Comparison of ENCODE assay signal across 9 cellular contexts in genomic region chr12:15931590-15932053, GRCh38. TPM values are rescaled to one million over a fixed set of nuclear protein-coding genes. Genes with fewer than 3 reads are reported as not detected.
A peak's percentile ranks its signal among the peaks of the same experiment; 100 is the strongest.
DNase-seq lines count a peak whose midpoint lies in the region; ATAC-seq and TF ChIP-seq lines count a peak whose summit lies in the region.
"Had no signal": no experiment of that assay in that cellular context is flagged by ENCODE, and none has a peak within 500 bp of the region (broad histone marks: within the 10 kb centered on the region; RNA-seq: fewer than 3 reads in every experiment).

No MANE protein-coding gene starts in this region.

- 83% methylated on average over 3 of the region's 3 CpGs for WGBS in suprapubic skin

- TF ChIP-seq CTCF in fibroblast of mammary gland (conservative IDR thresholded peaks at IDR 0.05; ENCODE audit: control insufficient read depth, insufficient read depth, low read depth, low read length) (peak; percentile 14), dorsolateral prefrontal cortex (IDR thresholded peaks at IDR 0.05 in 54 of 56, conservative IDR thresholded peaks at IDR 0.05 in 2 of 56; ENCODE audit: low read depth in 1 of 56, partially characterized antibody in 56 of 56) (no peak), suprapubic skin (IDR thresholded peaks at IDR 0.05) (no peak)

- ATAC-seq in GM21576 (IDR thresholded peaks at IDR 0.05; ENCODE audit: unreplicated experiment), result peak; percentile 59

- H3K27me3 ChIP-seq in dorsolateral prefrontal cortex, result no peaks in the 10 kb centered on the region
- H3K27me3 ChIP-seq in suprapubic skin, result no peaks in the 10 kb centered on the region

- no peak for TF ChIP-seq EP300 in suprapubic skin (IDR thresholded peaks at IDR 0.05)

- H3K4me3 ChIP-seq in fibroblast of mammary gland (ENCODE audit: control insufficient read depth, low read depth, low read length) (no peak overlapping the region), dorsolateral prefrontal cortex (no peak overlapping the region), suprapubic skin (no peak overlapping the region)

- DNase-seq in Daoy (ENCODE audit: low read depth) (peak; percentile 10), HuH-7 (ENCODE audit: low spot score) (peak; percentile 55), fibroblast of mammary gland (ENCODE audit: low read depth) (peak; percentile 44), dorsolateral prefrontal cortex (no peak), occipital lobe (lab: John Stamatoyannopoulos, UW) (no peak), suprapubic skin (ENCODE audit: low spot score in 2 of 2) (no peak), SKM-1 treated with dmso at 0.1 percent for 144 hours (lab: John Stamatoyannopoulos, UW; ENCODE audit: unreplicated experiment) (no peak)
- DNase-seq: MV-4-11 had no signal

- H3K27ac ChIP-seq in dorsolateral prefrontal cortex (no peak overlapping the region), suprapubic skin (no peak overlapping the region)

- no peaks in the 10 kb centered on the region for H3K36me3 ChIP-seq in suprapubic skin

- peaks cover 3% of the 10 kb centered on the region for H3K4me1 ChIP-seq in suprapubic skin

- no peak for TF ChIP-seq POLR2A in suprapubic skin (IDR thresholded peaks at IDR 0.05)

- intact Hi-C loops in dorsolateral prefrontal cortex (cut with DNase I), result no loop called here

- no peaks in the 10 kb centered on the region for H3K9me3 ChIP-seq in suprapubic skin

RNA-seq across cellular contexts. Expression of gene DERA, which starts 20.5 kb away (rescaled TPM):
- total RNA-seq in Daoy (2014; rRNA removed; shearing (Covaris generic)), result 50.6 and 54.6 TPM in 2 replicates
- total RNA-seq in dorsolateral prefrontal cortex (10 to 100 TPM in 115 of 120 experiments, 1 to 10 TPM in 5; 6.5 to 27.5 (median 15.1) TPM), occipital lobe (7.2 TPM), suprapubic skin (10 to 100 TPM; 32.2 to 39.4 (median 34.2) TPM)

RNA-seq across cellular contexts. Expression of gene STRAP, which starts 49.4 kb away (rescaled TPM):
- total RNA-seq in Daoy (2014; rRNA removed; shearing (Covaris generic)), result 116 and 119 TPM in 2 replicates
- total RNA-seq in dorsolateral prefrontal cortex (100 to 1,000 TPM in 68 of 120 experiments, 10 to 100 TPM in 52; 64.8 to 146 (median 102) TPM), occipital lobe (66.8 TPM), suprapubic skin (10 to 100 TPM; 24.5 to 45.4 (median 37.7) TPM)

Comparison
In these comparisons a context has a peak if more than half of its experiments do, and no peak if none do; other contexts are left out.
1. DNase-seq: peak in Daoy (single experiment), HuH-7 (single experiment) and fibroblast of mammary gland (single experiment); none in dorsolateral prefrontal cortex (0 of 10), occipital lobe (single experiment), suprapubic skin (0 of 2) and SKM-1 treated with dmso at 0.1 percent for 144 hours (single experiment).